ENCODE assay signal across 2 cellular contexts in genomic region chr2:68060652-68061051, GRCh38.
TF ChIP-seq lines count a peak whose summit lies in the region.

No MANE protein-coding gene starts in this region.

TF ChIP-seq in SK-N-SH, 30 proteins besides CTCF, POLR2A, EP300 and RAD21 (continued from another document):
- TF ChIP-seq SIN3A (IDR thresholded peaks at IDR 0.05; ENCODE audit: borderline replicate concordance, low read depth, low read length) (no peak), GABPA (IDR thresholded peaks at IDR 0.05; ENCODE audit: low read depth) (no peak), RCOR1 (IDR thresholded peaks at IDR 0.05; ENCODE audit: low read length) (no peak), YY1 (IDR thresholded peaks at IDR 0.05; ENCODE audit: low read depth) (no peak)

TF ChIP-seq in SK-N-SH treated with all-trans-retinoic acid at 6 μM for 48 hours, 23 proteins besides CTCF, POLR2A, EP300 and RAD21 (continued from another document):
- no peak for TF ChIP-seq ZC3H10 (CRISPR knock-in tag; IDR thresholded peaks at IDR 0.05)
- TF ChIP-seq, protein P1, sequence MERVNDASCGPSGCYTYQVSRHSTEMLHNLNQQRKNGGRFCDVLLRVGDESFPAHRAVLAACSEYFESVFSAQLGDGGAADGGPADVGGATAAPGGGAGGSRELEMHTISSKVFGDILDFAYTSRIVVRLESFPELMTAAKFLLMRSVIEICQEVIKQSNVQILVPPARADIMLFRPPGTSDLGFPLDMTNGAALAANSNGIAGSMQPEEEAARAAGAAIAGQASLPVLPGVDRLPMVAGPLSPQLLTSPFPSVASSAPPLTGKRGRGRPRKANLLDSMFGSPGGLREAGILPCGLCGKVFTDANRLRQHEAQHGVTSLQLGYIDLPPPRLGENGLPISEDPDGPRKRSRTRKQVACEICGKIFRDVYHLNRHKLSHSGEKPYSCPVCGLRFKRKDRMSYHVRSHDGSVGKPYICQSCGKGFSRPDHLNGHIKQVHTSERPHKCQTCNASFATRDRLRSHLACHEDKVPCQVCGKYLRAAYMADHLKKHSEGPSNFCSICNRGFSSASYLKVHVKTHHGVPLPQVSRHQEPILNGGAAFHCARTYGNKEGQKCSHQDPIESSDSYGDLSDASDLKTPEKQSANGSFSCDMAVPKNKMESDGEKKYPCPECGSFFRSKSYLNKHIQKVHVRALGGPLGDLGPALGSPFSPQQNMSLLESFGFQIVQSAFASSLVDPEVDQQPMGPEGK (CRISPR knock-in tag; IDR thresholded peaks at IDR 0.05; ENCODE audit: borderline replicate concordance) = no peak
- no peak for TF ChIP-seq SNAI2 (CRISPR knock-in tag; IDR thresholded peaks at IDR 0.05)
- no peak for TF ChIP-seq ZFP30 (CRISPR knock-in tag; IDR thresholded peaks at IDR 0.05)
- TF ChIP-seq PPARA (CRISPR knock-in tag; IDR thresholded peaks at IDR 0.05; ENCODE audit: borderline replicate concordance) = no peak
- TF ChIP-seq ZNF8 (CRISPR knock-in tag; IDR thresholded peaks at IDR 0.05) = no peak
- TF ChIP-seq GLIS3 (CRISPR knock-in tag; IDR thresholded peaks at IDR 0.05) = no peak
- TF ChIP-seq ZNF565 (CRISPR knock-in tag; conservative IDR thresholded peaks at IDR 0.05; ENCODE audit: low read depth) = no peak
- no peak for TF ChIP-seq BACH2 (CRISPR knock-in tag; IDR thresholded peaks at IDR 0.05; ENCODE audit: borderline replicate concordance)
- TF ChIP-seq, protein P2, sequence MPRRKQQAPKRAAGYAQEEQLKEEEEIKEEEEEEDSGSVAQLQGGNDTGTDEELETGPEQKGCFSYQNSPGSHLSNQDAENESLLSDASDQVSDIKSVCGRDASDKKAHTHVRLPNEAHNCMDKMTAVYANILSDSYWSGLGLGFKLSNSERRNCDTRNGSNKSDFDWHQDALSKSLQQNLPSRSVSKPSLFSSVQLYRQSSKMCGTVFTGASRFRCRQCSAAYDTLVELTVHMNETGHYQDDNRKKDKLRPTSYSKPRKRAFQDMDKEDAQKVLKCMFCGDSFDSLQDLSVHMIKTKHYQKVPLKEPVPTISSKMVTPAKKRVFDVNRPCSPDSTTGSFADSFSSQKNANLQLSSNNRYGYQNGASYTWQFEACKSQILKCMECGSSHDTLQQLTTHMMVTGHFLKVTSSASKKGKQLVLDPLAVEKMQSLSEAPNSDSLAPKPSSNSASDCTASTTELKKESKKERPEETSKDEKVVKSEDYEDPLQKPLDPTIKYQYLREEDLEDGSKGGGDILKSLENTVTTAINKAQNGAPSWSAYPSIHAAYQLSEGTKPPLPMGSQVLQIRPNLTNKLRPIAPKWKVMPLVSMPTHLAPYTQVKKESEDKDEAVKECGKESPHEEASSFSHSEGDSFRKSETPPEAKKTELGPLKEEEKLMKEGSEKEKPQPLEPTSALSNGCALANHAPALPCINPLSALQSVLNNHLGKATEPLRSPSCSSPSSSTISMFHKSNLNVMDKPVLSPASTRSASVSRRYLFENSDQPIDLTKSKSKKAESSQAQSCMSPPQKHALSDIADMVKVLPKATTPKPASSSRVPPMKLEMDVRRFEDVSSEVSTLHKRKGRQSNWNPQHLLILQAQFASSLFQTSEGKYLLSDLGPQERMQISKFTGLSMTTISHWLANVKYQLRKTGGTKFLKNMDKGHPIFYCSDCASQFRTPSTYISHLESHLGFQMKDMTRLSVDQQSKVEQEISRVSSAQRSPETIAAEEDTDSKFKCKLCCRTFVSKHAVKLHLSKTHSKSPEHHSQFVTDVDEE (CRISPR knock-in tag; IDR thresholded peaks at IDR 0.05) = no peak
- TF ChIP-seq, protein P3, sequence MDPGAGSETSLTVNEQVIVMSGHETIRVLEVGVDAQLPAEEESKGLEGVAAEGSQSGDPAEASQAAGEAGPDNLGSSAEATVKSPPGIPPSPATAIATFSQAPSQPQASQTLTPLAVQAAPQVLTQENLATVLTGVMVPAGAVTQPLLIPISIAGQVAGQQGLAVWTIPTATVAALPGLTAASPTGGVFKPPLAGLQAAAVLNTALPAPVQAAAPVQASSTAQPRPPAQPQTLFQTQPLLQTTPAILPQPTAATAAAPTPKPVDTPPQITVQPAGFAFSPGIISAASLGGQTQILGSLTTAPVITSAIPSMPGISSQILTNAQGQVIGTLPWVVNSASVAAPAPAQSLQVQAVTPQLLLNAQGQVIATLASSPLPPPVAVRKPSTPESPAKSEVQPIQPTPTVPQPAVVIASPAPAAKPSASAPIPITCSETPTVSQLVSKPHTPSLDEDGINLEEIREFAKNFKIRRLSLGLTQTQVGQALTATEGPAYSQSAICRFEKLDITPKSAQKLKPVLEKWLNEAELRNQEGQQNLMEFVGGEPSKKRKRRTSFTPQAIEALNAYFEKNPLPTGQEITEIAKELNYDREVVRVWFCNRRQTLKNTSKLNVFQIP (CRISPR knock-in tag; IDR thresholded peaks at IDR 0.05; ENCODE audit: borderline replicate concordance, low read depth) = no peak
- no peak for TF ChIP-seq ARNTL (CRISPR knock-in tag; IDR thresholded peaks at IDR 0.05; ENCODE audit: borderline replicate concordance, low read depth)
- TF ChIP-seq ZNF70 (CRISPR knock-in tag; IDR thresholded peaks at IDR 0.05) = no peak
- TF ChIP-seq, protein P4, sequence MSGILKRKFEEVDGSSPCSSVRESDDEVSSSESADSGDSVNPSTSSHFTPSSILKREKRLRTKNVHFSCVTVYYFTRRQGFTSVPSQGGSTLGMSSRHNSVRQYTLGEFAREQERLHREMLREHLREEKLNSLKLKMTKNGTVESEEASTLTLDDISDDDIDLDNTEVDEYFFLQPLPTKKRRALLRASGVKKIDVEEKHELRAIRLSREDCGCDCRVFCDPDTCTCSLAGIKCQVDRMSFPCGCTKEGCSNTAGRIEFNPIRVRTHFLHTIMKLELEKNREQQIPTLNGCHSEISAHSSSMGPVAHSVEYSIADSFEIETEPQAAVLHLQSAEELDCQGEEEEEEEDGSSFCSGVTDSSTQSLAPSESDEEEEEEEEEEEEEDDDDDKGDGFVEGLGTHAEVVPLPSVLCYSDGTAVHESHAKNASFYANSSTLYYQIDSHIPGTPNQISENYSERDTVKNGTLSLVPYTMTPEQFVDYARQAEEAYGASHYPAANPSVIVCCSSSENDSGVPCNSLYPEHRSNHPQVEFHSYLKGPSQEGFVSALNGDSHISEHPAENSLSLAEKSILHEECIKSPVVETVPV (CRISPR knock-in tag; IDR thresholded peaks at IDR 0.05) = no peak
